8 cellular contexts compared by ENCODE assay signal in the genomic region with DNA sequence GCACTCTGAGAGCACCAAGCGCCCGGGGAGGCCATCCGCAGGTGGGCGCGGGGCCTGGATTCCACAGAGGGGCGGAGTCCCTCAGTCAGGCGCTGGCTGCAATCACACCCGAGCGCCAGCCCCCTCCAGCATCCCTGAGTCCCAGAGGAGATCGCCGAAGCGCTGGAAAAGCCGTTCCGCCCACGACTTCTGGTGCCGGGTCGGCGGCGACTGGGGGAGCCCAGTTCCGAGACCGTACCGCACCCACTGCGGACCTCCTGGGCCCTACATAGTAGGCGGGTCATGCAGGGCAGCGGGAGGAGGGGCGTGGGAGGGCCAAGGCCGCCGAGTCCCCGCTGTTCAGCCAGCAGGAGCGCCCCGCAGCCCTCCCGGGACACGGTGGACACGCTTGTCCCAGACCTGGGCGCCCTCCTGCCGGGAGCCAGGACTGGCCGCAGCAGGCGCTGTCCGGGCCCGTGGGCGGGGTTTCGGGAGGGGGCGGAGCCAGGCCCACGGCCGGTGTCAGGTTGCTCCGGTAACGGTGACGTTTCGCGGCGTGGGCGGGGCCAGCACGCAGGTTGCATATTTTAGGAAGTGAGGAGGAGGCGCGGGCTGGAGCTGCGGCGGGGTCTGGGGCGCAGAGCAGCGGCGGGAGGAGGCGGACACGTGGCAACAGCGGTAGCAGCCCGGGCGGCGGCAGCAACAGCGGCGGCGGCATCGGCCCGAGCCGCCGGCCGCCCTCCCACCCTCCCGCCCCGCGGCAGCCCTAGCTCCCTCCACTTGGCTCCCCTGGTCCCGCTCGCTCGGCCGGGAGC.
DNase-seq lines count a peak whose midpoint lies in the region; ATAC-seq lines count a peak whose summit lies in the region.

A gene (plus strand): TSS at position 594 of the 794 bp plus-strand sequence. CDS start 268 bp downstream, outside the sequence.

- H3K4me1 ChIP-seq in BLaER1 treated with 17β-estradiol and CSF1 and Interleukin-3, amounts not matched to agents 10 nM and 100 nM: peaks cover 52 to 58% (median 55%) of the 10 kb centered on the region in 10 experiments

- peak; percentile 88 to 99 for DNase-seq in NCI-H526 (lab: John Stamatoyannopoulos, UW)
- DNase-seq in activated CD4-positive, alpha-beta T cell treated with anti-CD3 and anti-CD28 coated beads for 48 hours: peak; percentile 99
- DNase-seq in stimulated activated CD4-positive, alpha-beta T cell treated with anti-CD3 and anti-CD28 coated beads, Interleukin-1b, Interleukin-23, amount 100 ng/mL, for 24 hours (ENCODE audit: low read depth in 4 of 4, low spot score in 1 of 4): peak; percentile 98 to 100 (median 98)

- H4K20me1 ChIP-seq in BLaER1 treated with 17β-estradiol and CSF1 and Interleukin-3, amounts not matched to agents 10 nM and 100 nM: peaks cover 25 to 42% (median 41%) of the 10 kb centered on the region in 11 experiments; a peak in 21 of 22 replicates

- peak; percentile 64 for ATAC-seq in GM19351 (IDR thresholded peaks at IDR 0.05; ENCODE audit: unreplicated experiment)
- peak; percentile 52 for ATAC-seq in HG03520 (IDR thresholded peaks at IDR 0.05; ENCODE audit: unreplicated experiment)

- H3K27me3 ChIP-seq in BLaER1 treated with 17β-estradiol and CSF1 and Interleukin-3, amounts not matched to agents 10 nM and 100 nM: 0 out of 22 replicates have a peak, but pooled peaks cover 0 to 6% (median 0%) of the 10 kb centered on the region in 11 experiments
- H3K27me3 ChIP-seq in layer of hippocampus (ENCODE audit: control insufficient read depth, insufficient read depth, low read length): no peaks in the 10 kb centered on the region

- H3K36me3 ChIP-seq in BLaER1 treated with 17β-estradiol and CSF1 and Interleukin-3, amounts not matched to agents 10 nM and 100 nM: peaks cover 0 to 11% (median 0%) of the 10 kb centered on the region in 11 experiments; a peak in 3 of 22 replicates

- H3K4me2 ChIP-seq in BLaER1 treated with 17β-estradiol and CSF1 and Interleukin-3, amounts not matched to agents 10 nM and 100 nM: peak within 1 kb of the TSS; percentile 87 to 99 (median 96)

- H3K27ac ChIP-seq in BLaER1 treated with 17β-estradiol and CSF1 and Interleukin-3, amounts not matched to agents 10 nM and 100 nM: peak within 1 kb of the TSS; percentile 80 to 97 (median 92)
- H3K27ac ChIP-seq in cingulate gyrus (ENCODE audit: low read depth, low read length) (peak within 1 kb of the TSS; percentile 90), layer of hippocampus (ENCODE audit: low read depth, low read length) (peak within 1 kb of the TSS; percentile 92)

- H3K9me3 ChIP-seq in BLaER1 treated with 17β-estradiol and CSF1 and Interleukin-3, amounts not matched to agents 10 nM and 100 nM (replicated peaks in 1 of 11): no peaks in the 10 kb centered on the region

- peak within 1 kb of the TSS; percentile 89 to 98 (median 92) for H3K9ac ChIP-seq in BLaER1 treated with 17β-estradiol and CSF1 and Interleukin-3, amounts not matched to agents 10 nM and 100 nM

- peak within 1 kb of the TSS; percentile 71 to 90 (median 83) for H3K4me3 ChIP-seq in BLaER1 treated with 17β-estradiol and CSF1 and Interleukin-3, amounts not matched to agents 10 nM and 100 nM

Comparison
In these comparisons a context has a peak if more than half of its experiments do, and no peak if none do; other contexts are left out.
1. Peak in every context shown above with its lines: DNase-seq, ATAC-seq, H3K4me3 ChIP-seq and H3K27ac ChIP-seq.